Comparison of ENCODE assay signal across 1 cellular context in genomic region chr19:4671182-4671851, GRCh38.
TF ChIP-seq lines count a peak whose summit lies in the region.

No MANE protein-coding gene starts in this region.

TF ChIP-seq in HepG2, 621 proteins besides CTCF, POLR2A, EP300 and RAD21 (continues in another document):
- TF ChIP-seq IRF2 (CRISPR knock-in tag; IDR thresholded peaks at IDR 0.05) (no peak), PHF21A (CRISPR knock-in tag; IDR thresholded peaks at IDR 0.05) (no peak), SATB2 (CRISPR knock-in tag; IDR thresholded peaks at IDR 0.05) (no peak), RBAK (CRISPR knock-in tag; IDR thresholded peaks at IDR 0.05) (no peak), ZNF709 (CRISPR knock-in tag; IDR thresholded peaks at IDR 0.05) (no peak), NFATC3 (CRISPR knock-in tag; IDR thresholded peaks at IDR 0.05) (no peak), REL (CRISPR knock-in tag; conservative IDR thresholded peaks at IDR 0.05) (no peak), ZNF160 (CRISPR knock-in tag; IDR thresholded peaks at IDR 0.05) (no peak), ZNF142 (CRISPR knock-in tag; IDR thresholded peaks at IDR 0.05) (no peak), NONO (IDR thresholded peaks at IDR 0.05) (no peak), NONO (CRISPR knock-in tag; conservative IDR thresholded peaks at IDR 0.05) (0 out of 2 replicates have a peak, but pooled peaks have one; percentile 20), TSC22D2 (CRISPR knock-in tag; IDR thresholded peaks at IDR 0.05; ENCODE audit: borderline replicate concordance) (no peak), ZNF619 (CRISPR knock-in tag; IDR thresholded peaks at IDR 0.05) (no peak), BRD4 (CRISPR knock-in tag; IDR thresholded peaks at IDR 0.05) (no peak), KIAA2018 (CRISPR knock-in tag; IDR thresholded peaks at IDR 0.05; ENCODE audit: borderline replicate concordance) (no peak), SKI (IDR thresholded peaks at IDR 0.05; ENCODE audit: partially characterized antibody) (no peak), RFX3 (CRISPR knock-in tag; IDR thresholded peaks at IDR 0.05) (no peak), SOX6 (IDR thresholded peaks at IDR 0.05) (no peak), SOX6 (CRISPR knock-in tag; IDR thresholded peaks at IDR 0.05) (no peak), ZZZ3 (CRISPR knock-in tag; IDR thresholded peaks at IDR 0.05; ENCODE audit: borderline replicate concordance) (no peak), ZNF782 (CRISPR knock-in tag; IDR thresholded peaks at IDR 0.05; ENCODE audit: borderline replicate concordance) (no peak), CREM (IDR thresholded peaks at IDR 0.05) (peak; percentile 3; the same call in 1 of the 2 replicates), CREM (CRISPR knock-in tag; IDR thresholded peaks at IDR 0.05) (no peak), PCBP2 (optimal IDR thresholded peaks at IDR 0.05; ENCODE audit: low read depth, low read length, poor library complexity, severe bottlenecking) (no peak), ZKSCAN5 (CRISPR knock-in tag; IDR thresholded peaks at IDR 0.05) (0 out of 2 replicates have a peak, but pooled peaks have one; percentile 39), ZNF253 (CRISPR knock-in tag; IDR thresholded peaks at IDR 0.05; ENCODE audit: borderline replicate concordance) (no peak), ZNF121 (CRISPR knock-in tag; IDR thresholded peaks at IDR 0.05) (peak; percentile 78), PPARG (CRISPR knock-in tag; conservative IDR thresholded peaks at IDR 0.05) (no peak), FOXC1 (CRISPR knock-in tag; IDR thresholded peaks at IDR 0.05; ENCODE audit: borderline replicate concordance) (no peak), ZNF354B (CRISPR knock-in tag; IDR thresholded peaks at IDR 0.05) (0 out of 2 replicates have a peak, but pooled peaks have one; percentile 17), SKIL (CRISPR knock-in tag; IDR thresholded peaks at IDR 0.05; ENCODE audit: borderline replicate concordance) (no peak), DNMT1 (CRISPR knock-in tag; IDR thresholded peaks at IDR 0.05) (no peak), MAFK (conservative IDR thresholded peaks at IDR 0.05 in 1 of 2, IDR thresholded peaks at IDR 0.05 in 1 of 2; ENCODE audit: low read length in 2 of 2) (no peak), XBP1 (CRISPR knock-in tag; IDR thresholded peaks at IDR 0.05) (no peak), ZNF3 (CRISPR knock-in tag; IDR thresholded peaks at IDR 0.05) (no peak), CHD4 (IDR thresholded peaks at IDR 0.05; ENCODE audit: borderline replicate concordance, low read length) (peak; percentile 76; the same call in 1 of the 2 replicates), ZNF879 (CRISPR knock-in tag; IDR thresholded peaks at IDR 0.05) (no peak)
- TF ChIP-seq, protein P1, sequence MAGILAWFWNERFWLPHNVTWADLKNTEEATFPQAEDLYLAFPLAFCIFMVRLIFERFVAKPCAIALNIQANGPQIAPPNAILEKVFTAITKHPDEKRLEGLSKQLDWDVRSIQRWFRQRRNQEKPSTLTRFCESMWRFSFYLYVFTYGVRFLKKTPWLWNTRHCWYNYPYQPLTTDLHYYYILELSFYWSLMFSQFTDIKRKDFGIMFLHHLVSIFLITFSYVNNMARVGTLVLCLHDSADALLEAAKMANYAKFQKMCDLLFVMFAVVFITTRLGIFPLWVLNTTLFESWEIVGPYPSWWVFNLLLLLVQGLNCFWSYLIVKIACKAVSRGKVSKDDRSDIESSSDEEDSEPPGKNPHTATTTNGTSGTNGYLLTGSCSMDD (CRISPR knock-in tag; IDR thresholded peaks at IDR 0.05), result no peak
- TF ChIP-seq, protein P2, sequence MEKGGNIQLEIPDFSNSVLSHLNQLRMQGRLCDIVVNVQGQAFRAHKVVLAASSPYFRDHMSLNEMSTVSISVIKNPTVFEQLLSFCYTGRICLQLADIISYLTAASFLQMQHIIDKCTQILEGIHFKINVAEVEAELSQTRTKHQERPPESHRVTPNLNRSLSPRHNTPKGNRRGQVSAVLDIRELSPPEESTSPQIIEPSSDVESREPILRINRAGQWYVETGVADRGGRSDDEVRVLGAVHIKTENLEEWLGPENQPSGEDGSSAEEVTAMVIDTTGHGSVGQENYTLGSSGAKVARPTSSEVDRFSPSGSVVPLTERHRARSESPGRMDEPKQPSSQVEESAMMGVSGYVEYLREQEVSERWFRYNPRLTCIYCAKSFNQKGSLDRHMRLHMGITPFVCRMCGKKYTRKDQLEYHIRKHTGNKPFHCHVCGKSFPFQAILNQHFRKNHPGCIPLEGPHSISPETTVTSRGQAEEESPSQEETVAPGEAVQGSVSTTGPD (CRISPR knock-in tag; IDR thresholded peaks at IDR 0.05), result no peak
